ENCODE assay signal across 10 cellular contexts in genomic region chr4:1669850-1670249, GRCh38.
"Had no signal": no experiment of that assay in that cellular context is flagged by ENCODE, and none has a peak within 500 bp of the region (broad histone marks: within the 10 kb centered on the region; RNA-seq: fewer than 3 reads in every experiment).

No MANE protein-coding gene starts in this region.

- FAIRE-seq: H1, H54 had no signal

- H2AFZ ChIP-seq: GM23248, GM23338 had no signal

- H3K9me3 ChIP-seq: HAP-1 had no signal

- H3K4me2 ChIP-seq: GM23338 had no signal

- DNase-seq: GM23248, GOT3, H9, HCEC 1CT, HFFc6 had no signal

- H3K9ac ChIP-seq: GM23248 had no signal

- ATAC-seq: GM23338, HCT116 had no signal

- H3K27ac Mint-ChIP-seq: GM23338, H9, HFFc6 had no signal

- H3K9me3 Mint-ChIP-seq: GM23338, H9, HFFc6 had no signal

- H3K4me3 Mint-ChIP-seq: GM23338, H9, HFFc6 had no signal

- H3K4me3 ChIP-seq: GM23248, GM23338, HAP-1 had no signal

- H3K4me1 ChIP-seq: HAP-1 had no signal

- H3K36me3 ChIP-seq: HAP-1 had no signal

- H3K27ac ChIP-seq: GM23248 had no signal
